Comparison of ENCODE assay signal across 3 cellular contexts in the genomic region with DNA sequence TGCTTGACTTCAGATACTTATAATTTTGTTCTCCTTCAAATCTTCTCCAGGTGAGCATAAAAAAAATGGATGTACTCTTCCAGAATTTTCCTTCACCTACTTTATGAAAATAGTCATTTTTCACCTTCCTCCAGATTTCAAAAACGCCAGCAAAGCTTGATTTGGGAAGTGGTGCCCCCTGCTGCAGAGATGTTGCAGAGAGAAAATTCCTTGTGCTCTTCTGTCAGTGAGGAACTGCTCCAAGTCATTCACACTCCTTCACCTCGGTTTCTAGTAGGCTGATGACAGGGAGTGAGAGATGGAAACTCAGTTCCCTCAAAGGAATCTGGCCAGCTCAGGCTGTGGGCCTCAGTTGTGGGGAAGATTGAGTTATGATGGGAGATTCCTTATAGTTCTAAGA.
TF ChIP-seq lines count a peak whose summit lies in the region.

No MANE protein-coding gene starts in this region.

TF ChIP-seq in HEK293, 187 proteins besides CTCF, POLR2A, EP300 and RAD21 (continued from another document):
- TF ChIP-seq ZNF426 (tag by site-specific recombination; IDR thresholded peaks at IDR 0.05) (no peak), ZNF654 (tag by site-specific recombination; IDR thresholded peaks at IDR 0.05; ENCODE audit: low read depth) (peak; percentile 28; the same call in 1 of the 2 replicates)
TF ChIP-seq in HEK293: peak in this region for 1.

TF ChIP-seq in K562, 482 proteins besides CTCF, POLR2A, EP300 and RAD21 (continued from another document):
- TF ChIP-seq, protein P1, sequence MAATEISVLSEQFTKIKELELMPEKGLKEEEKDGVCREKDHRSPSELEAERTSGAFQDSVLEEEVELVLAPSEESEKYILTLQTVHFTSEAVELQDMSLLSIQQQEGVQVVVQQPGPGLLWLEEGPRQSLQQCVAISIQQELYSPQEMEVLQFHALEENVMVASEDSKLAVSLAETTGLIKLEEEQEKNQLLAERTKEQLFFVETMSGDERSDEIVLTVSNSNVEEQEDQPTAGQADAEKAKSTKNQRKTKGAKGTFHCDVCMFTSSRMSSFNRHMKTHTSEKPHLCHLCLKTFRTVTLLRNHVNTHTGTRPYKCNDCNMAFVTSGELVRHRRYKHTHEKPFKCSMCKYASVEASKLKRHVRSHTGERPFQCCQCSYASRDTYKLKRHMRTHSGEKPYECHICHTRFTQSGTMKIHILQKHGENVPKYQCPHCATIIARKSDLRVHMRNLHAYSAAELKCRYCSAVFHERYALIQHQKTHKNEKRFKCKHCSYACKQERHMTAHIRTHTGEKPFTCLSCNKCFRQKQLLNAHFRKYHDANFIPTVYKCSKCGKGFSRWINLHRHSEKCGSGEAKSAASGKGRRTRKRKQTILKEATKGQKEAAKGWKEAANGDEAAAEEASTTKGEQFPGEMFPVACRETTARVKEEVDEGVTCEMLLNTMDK (IDR thresholded peaks at IDR 0.05; ENCODE audit: borderline replicate concordance, insufficient read depth, low read depth, low read length, poor library complexity, severe bottlenecking), result peak; percentile 66
- peak; percentile 47; the same call in 1 of the 2 replicates for TF ChIP-seq SMC3 (conservative IDR thresholded peaks at IDR 0.05; ENCODE audit: insufficient read depth, low read depth, low read length)

TF ChIP-seq in liver, 16 proteins besides CTCF, POLR2A, EP300 and RAD21 (continued from another document):
- TF ChIP-seq, protein P2, sequence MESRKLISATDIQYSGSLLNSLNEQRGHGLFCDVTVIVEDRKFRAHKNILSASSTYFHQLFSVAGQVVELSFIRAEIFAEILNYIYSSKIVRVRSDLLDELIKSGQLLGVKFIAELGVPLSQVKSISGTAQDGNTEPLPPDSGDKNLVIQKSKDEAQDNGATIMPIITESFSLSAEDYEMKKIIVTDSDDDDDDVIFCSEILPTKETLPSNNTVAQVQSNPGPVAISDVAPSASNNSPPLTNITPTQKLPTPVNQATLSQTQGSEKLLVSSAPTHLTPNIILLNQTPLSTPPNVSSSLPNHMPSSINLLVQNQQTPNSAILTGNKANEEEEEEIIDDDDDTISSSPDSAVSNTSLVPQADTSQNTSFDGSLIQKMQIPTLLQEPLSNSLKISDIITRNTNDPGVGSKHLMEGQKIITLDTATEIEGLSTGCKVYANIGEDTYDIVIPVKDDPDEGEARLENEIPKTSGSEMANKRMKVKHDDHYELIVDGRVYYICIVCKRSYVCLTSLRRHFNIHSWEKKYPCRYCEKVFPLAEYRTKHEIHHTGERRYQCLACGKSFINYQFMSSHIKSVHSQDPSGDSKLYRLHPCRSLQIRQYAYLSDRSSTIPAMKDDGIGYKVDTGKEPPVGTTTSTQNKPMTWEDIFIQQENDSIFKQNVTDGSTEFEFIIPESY (IDR thresholded peaks at IDR 0.05), result no peak
- TF ChIP-seq YY1 (IDR thresholded peaks at IDR 0.05) (no peak), FOXA2 (IDR thresholded peaks at IDR 0.05) (no peak)
- TF ChIP-seq, protein P3, sequence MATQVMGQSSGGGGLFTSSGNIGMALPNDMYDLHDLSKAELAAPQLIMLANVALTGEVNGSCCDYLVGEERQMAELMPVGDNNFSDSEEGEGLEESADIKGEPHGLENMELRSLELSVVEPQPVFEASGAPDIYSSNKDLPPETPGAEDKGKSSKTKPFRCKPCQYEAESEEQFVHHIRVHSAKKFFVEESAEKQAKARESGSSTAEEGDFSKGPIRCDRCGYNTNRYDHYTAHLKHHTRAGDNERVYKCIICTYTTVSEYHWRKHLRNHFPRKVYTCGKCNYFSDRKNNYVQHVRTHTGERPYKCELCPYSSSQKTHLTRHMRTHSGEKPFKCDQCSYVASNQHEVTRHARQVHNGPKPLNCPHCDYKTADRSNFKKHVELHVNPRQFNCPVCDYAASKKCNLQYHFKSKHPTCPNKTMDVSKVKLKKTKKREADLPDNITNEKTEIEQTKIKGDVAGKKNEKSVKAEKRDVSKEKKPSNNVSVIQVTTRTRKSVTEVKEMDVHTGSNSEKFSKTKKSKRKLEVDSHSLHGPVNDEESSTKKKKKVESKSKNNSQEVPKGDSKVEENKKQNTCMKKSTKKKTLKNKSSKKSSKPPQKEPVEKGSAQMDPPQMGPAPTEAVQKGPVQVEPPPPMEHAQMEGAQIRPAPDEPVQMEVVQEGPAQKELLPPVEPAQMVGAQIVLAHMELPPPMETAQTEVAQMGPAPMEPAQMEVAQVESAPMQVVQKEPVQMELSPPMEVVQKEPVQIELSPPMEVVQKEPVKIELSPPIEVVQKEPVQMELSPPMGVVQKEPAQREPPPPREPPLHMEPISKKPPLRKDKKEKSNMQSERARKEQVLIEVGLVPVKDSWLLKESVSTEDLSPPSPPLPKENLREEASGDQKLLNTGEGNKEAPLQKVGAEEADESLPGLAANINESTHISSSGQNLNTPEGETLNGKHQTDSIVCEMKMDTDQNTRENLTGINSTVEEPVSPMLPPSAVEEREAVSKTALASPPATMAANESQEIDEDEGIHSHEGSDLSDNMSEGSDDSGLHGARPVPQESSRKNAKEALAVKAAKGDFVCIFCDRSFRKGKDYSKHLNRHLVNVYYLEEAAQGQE (IDR thresholded peaks at IDR 0.05), result no peak
